Comparison of ENCODE assay signal across 1 cellular context in genomic region chr12:106051853-106052531, GRCh38.
TF ChIP-seq lines count a peak whose summit lies in the region.

No MANE protein-coding gene starts in this region.

TF ChIP-seq in IMR-90, 13 proteins besides CTCF, POLR2A, EP300 and RAD21:
- no peak for TF ChIP-seq RFX5 (IDR thresholded peaks at IDR 0.05; ENCODE audit: low read depth, low read length)
- no peak for TF ChIP-seq RCOR1 (IDR thresholded peaks at IDR 0.05; ENCODE audit: insufficient replicate concordance, low read length)
- TF ChIP-seq MXI1 (IDR thresholded peaks at IDR 0.05; ENCODE audit: borderline replicate concordance, low read depth, low read length) = no peak
